Comparison of ENCODE assay signal across 12 cellular contexts in the genomic region with DNA sequence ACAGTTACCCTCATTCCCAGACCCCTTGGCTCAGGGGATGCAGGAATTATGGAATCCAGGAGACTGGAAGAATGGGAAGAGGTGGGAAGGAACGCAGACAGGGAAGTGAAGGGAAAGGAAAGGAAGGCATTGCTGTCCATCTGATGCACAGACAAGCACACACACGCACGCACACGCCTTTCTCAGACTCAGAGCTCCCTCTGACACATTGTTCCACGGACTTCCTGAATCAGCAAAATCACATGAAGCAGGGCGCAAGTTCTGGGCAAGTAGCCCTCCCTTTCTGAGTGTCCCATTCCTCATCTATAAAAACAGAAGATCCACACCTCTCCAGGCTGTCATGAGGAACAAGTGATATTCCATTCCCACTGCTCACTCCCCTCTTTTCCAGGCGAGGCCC.
"Had no signal": no experiment of that assay in that cellular context is flagged by ENCODE, and none has a peak within 500 bp of the region (broad histone marks: within the 10 kb centered on the region; RNA-seq: fewer than 3 reads in every experiment).

No MANE protein-coding gene starts in this region.

- H3K27me3 ChIP-seq: adrenal gland had no signal

- H3K27ac ChIP-seq: WERI-Rb-1 had no signal

- H3K9me3 ChIP-seq: adrenal gland had no signal

- DNase-seq: activated CD4-positive, alpha-beta T cell treated with anti-CD3 and anti-CD28 coated beads for 1 hour; activated gamma-delta T cell treated with Interleukin-2 at 50 U/mL for 16 hours; effector memory CD4-positive, alpha-beta T cell; hypothalamus; kidney; occipital lobe; retina; stimulated activated naive B cell treated with anti-CD40 and anti-IgM and Interleukin-4, amounts not matched to agents 10 μg/mL and 1 μg/mL and 100 μg/mL, for 72 hours; WERI-Rb-1 had no signal

- H3K36me3 ChIP-seq: adrenal gland, WERI-Rb-1 had no signal

- ATAC-seq: activated naive CD4-positive, alpha-beta T cell treated with anti-CD3 and anti-CD28 coated beads, Interleukin-2, amount 50 U/mL, for 72 hours; left lobe of liver; stimulated activated naive B cell treated with anti-CD40 and anti-IgM and Interleukin-4, amounts not matched to agents 10 μg/mL and 1 μg/mL and 100 μg/mL, for 72 hours had no signal

- H3K4me1 ChIP-seq: adrenal gland had no signal

- H3K4me3 ChIP-seq: adrenal gland had no signal
